In the genomic region with DNA sequence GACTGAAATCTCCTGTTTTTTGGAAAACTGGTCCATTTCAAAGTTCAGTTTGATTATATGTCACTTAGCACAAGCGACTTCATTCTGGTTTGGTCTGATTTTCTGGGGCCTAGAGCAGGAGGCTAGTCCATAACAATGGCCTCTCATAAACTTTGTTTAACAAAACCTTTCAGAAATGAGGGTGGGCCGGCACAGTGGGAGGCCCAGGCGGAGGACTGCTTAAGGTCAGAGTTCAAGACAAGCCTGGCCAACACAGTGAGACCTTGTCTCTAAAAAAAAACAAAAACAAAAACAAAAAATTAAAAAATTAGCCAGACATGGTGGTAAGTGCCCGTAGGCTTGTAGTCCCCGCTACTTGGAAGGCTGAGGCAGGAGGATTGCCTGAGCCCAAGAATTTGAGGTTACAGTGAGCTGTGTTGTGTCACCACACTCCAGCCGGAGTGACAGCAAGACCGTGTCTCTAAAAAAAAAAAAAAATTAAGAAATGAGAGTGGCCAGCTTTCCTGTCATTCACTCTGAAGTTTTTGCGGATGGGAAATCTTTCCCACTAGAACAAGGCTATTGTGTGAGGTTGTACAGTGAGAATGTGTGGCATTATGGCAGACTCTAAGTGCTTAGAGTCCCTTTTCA, we compare ENCODE assay signal across 12 cellular contexts. TPM values are rescaled to one million over a fixed set of nuclear protein-coding genes. Genes with fewer than 3 reads are reported as not detected.
A peak's percentile ranks its signal among the peaks of the same experiment; 100 is the strongest.
DNase-seq lines count a peak whose midpoint lies in the region; ATAC-seq and TF ChIP-seq lines count a peak whose summit lies in the region.
"Had no signal": no experiment of that assay in that cellular context is flagged by ENCODE, and none has a peak within 500 bp of the region (broad histone marks: within the 10 kb centered on the region; RNA-seq: fewer than 3 reads in every experiment).

No MANE protein-coding gene starts in this region.

- TF ChIP-seq CTCF in IMR-90 (conservative IDR thresholded peaks at IDR 0.05; ENCODE audit: low read depth, low read length), result no peak

- peaks cover under 1% of the 10 kb centered on the region for H3K36me3 Mint-ChIP-seq in activated naive CD8-positive, alpha-beta T cell
- H3K36me3 Mint-ChIP-seq in naive thymus-derived CD4-positive, alpha-beta T cell, result peaks cover 5 to 30% (median 6%) of the 10 kb centered on the region in 5 donors

- H2AK9ac ChIP-seq in IMR-90 (replicated peaks; ENCODE audit: low read depth, low read length, poor library complexity), result no peak overlapping the region

- no peak for TF ChIP-seq POLR2A in IMR-90 (IDR thresholded peaks at IDR 0.05; ENCODE audit: low read depth, low read length)
- no peak for TF ChIP-seq POLR2A in GM18505 (IDR thresholded peaks at IDR 0.05; ENCODE audit: borderline replicate concordance, extremely low read depth, insufficient read depth, insufficient read length)

- H2BK20ac ChIP-seq in IMR-90 (ENCODE audit: low read depth, low read length), result 0 out of 2 replicates have a peak overlapping the region, but pooled peaks have one; percentile 66

- in situ Hi-C loops in IMR-90 (cut with MboI; ENCODE audit: low sequenced_read_pairs), result no loop called here

- no peak overlapping the region; the same call in 1 of the 2 replicates for H2AK5ac ChIP-seq in IMR-90 (ENCODE audit: low read depth, low read length)

- H3K9ac ChIP-seq in IMR-90 (ENCODE audit: low read depth, low read length), result no peak overlapping the region

- peaks cover 53% of the 10 kb centered on the region for H3K4me1 Mint-ChIP-seq in activated naive CD8-positive, alpha-beta T cell (ENCODE audit: low read depth)
- peaks cover 36 to 53% (median 41%) of the 10 kb centered on the region in 7 donors for H3K4me1 Mint-ChIP-seq in naive thymus-derived CD4-positive, alpha-beta T cell

- H3K27me3 ChIP-seq in IMR-90 (ENCODE audit: control insufficient read depth, insufficient read depth, low read length), result no peaks in the 10 kb centered on the region
- H3K27me3 ChIP-seq in naive thymus-derived CD4-positive, alpha-beta T cell (ENCODE audit: control insufficient read depth in 2 of 2, insufficient read depth in 2 of 2, low read length in 2 of 2), result no peaks in the 10 kb centered on the region
- no peaks in the 10 kb centered on the region for H3K27me3 ChIP-seq in right cardiac atrium (ENCODE audit: control insufficient read depth, insufficient read depth)
- H3K27me3 ChIP-seq: right atrium auricular region, testis had no signal

- H3K23ac ChIP-seq in IMR-90 (ENCODE audit: low read depth, low read length), result no peak overlapping the region

- no peak overlapping the region for H2AFZ ChIP-seq in IMR-90 (replicated peaks; ENCODE audit: low read length, poor library complexity)

- H4K8ac ChIP-seq in IMR-90 (ENCODE audit: low read depth in 2 of 2, low read length in 2 of 2), result peak overlapping the region in 1 of 2 experiments; percentile 24; a peak in 1 of 4 replicates

- dilution Hi-C loops in IMR-90 (cut with HindIII; ENCODE audit: low sequenced_read_pairs, unreplicated experiment), result no loop called here

- H3K4me3 Mint-ChIP-seq in activated naive CD8-positive, alpha-beta T cell, result no peak overlapping the region
- peak overlapping the region in 9 of 10 donors; percentile 22 to 100 (median 96) for H3K4me3 Mint-ChIP-seq in naive thymus-derived CD4-positive, alpha-beta T cell

- H3K27ac ChIP-seq in IMR-90 (ENCODE audit: insufficient read depth, low read length) (no peak overlapping the region), right cardiac atrium (ENCODE audit: low read length) (no peak overlapping the region)
- peak overlapping the region; percentile 88 for H3K27ac ChIP-seq in naive thymus-derived CD4-positive, alpha-beta T cell (ENCODE audit: low read depth, low read length)
- H3K27ac ChIP-seq: right atrium auricular region, RWPE1, testis had no signal

- H3K4me1 ChIP-seq in IMR-90 (ENCODE audit: control insufficient read depth, insufficient read depth, low read length), result peaks cover 1% of the 10 kb centered on the region; the same call in 1 of the 2 replicates
- H3K4me1 ChIP-seq in naive thymus-derived CD4-positive, alpha-beta T cell (ENCODE audit: control insufficient read depth in 2 of 2, insufficient read depth in 2 of 2, low read length in 2 of 2), result peaks cover 20 to 22% of the 10 kb centered on the region in 2 donors
- H3K4me1 ChIP-seq in right cardiac atrium (ENCODE audit: control insufficient read depth, insufficient read depth, low read length), result no peaks in the 10 kb centered on the region
- H3K4me1 ChIP-seq: right atrium auricular region, testis had no signal

- BruUV-seq in IMR-90 (replicated peaks; lab: Mats Ljungman, UMichigan), result no TSS peak

- H3K18ac ChIP-seq in IMR-90 (ENCODE audit: low read depth, low read length), result no peak overlapping the region

- CTCF ChIA-PET in IMR-90 (lab: Yijun Ruan, JAX), result interaction anchor here (0.8 to 1.3 kb wide), 2 partner anchors 35 to 145 kb away, joined by 3 to 4 read pairs; no protein-coding TSS in a partner anchor
- CTCF ChIA-PET in naive thymus-derived CD4-positive, alpha-beta T cell (lab: Charles Lee), result interaction anchor here (0.8 to 2.5 kb wide), 5 partner anchors 10 to 102 kb away, joined by 3 to 5 read pairs (median 3); no protein-coding TSS in a partner anchor

- H3K9me3 ChIP-seq in IMR-90 (ENCODE audit: control insufficient read depth, insufficient read depth, low read length) (no peaks in the 10 kb centered on the region), right cardiac atrium (ENCODE audit: control insufficient read depth, low read length) (no peaks in the 10 kb centered on the region)
- no peaks in the 10 kb centered on the region for H3K9me3 ChIP-seq in naive thymus-derived CD4-positive, alpha-beta T cell (ENCODE audit: control insufficient read depth in 2 of 3, low read length in 3 of 3)
- H3K9me3 ChIP-seq: right atrium auricular region, testis had no signal

- POLR2A ChIA-PET in IMR-90 (lab: Charles Lee; ENCODE audit: unreplicated experiment), result no interaction called here
- POLR2A ChIA-PET in naive thymus-derived CD4-positive, alpha-beta T cell (lab: Charles Lee), result interaction anchor here (0.6 to 7.7 kb wide), 12 partner anchors 9 to 1639 kb away, joined by 3 to 46 read pairs (median 4); a partner anchor contains a TSS

- no peaks in the 10 kb centered on the region for H3K27me3 Mint-ChIP-seq in activated naive CD8-positive, alpha-beta T cell
- peaks cover 0 to 16% (median 0%) of the 10 kb centered on the region in 5 donors for H3K27me3 Mint-ChIP-seq in naive thymus-derived CD4-positive, alpha-beta T cell

- H4K5ac ChIP-seq in IMR-90 (ENCODE audit: low read depth, low read length), result no peak overlapping the region

- H3K36me3 ChIP-seq in IMR-90 (ENCODE audit: control insufficient read depth, insufficient read depth, low read length), result no peaks in the 10 kb centered on the region
- H3K36me3 ChIP-seq in naive thymus-derived CD4-positive, alpha-beta T cell (ENCODE audit: control insufficient read depth in 2 of 3, insufficient read depth in 3 of 3, low read length in 3 of 3), result no peaks in the 10 kb centered on the region
- H3K36me3 ChIP-seq: right atrium auricular region had no signal

- H3K4ac ChIP-seq in IMR-90 (ENCODE audit: low read depth, low read length), result 0 out of 2 replicates have a peak overlapping the region, but pooled peaks have one; percentile 10

- H3K56ac ChIP-seq in IMR-90 (ENCODE audit: extremely low read depth, insufficient read depth, low read length), result no peak overlapping the region

- no peaks in the 10 kb centered on the region for H3K9me1 ChIP-seq in IMR-90 (ENCODE audit: insufficient read depth, low read length)

- H3K4me3 ChIP-seq in IMR-90 (ENCODE audit: insufficient read depth, low read depth, low read length), result no peak overlapping the region
- no peak overlapping the region for H3K4me3 ChIP-seq in naive thymus-derived CD4-positive, alpha-beta T cell (ENCODE audit: low read length)
- H3K4me3 ChIP-seq in right cardiac atrium (ENCODE audit: low read length), result no peak overlapping the region
- H3K4me3 ChIP-seq: right atrium auricular region, testis had no signal

- no peaks in the 10 kb centered on the region for H3K9me3 Mint-ChIP-seq in activated naive CD8-positive, alpha-beta T cell (ENCODE audit: low read depth)
- peaks cover 0 to 2% (median 0%) of the 10 kb centered on the region in 11 donors for H3K9me3 Mint-ChIP-seq in naive thymus-derived CD4-positive, alpha-beta T cell

- no peak overlapping the region for H3K4me2 ChIP-seq in IMR-90 (ENCODE audit: low read depth, low read length)

- H3K79me1 ChIP-seq in IMR-90 (ENCODE audit: low read depth in 1 of 2, low read length in 2 of 2), result no peaks in the 10 kb centered on the region

- no peaks in the 10 kb centered on the region for H4K20me1 ChIP-seq in IMR-90 (ENCODE audit: insufficient read depth, low read length)

- H3K14ac ChIP-seq in IMR-90 (replicated peaks; ENCODE audit: low read depth, low read length), result no peak overlapping the region

- DNase-seq in ELF-1 (ENCODE audit: low read depth, low spot score), result peak; percentile 67
- no peak for DNase-seq in IMR-90
- DNase-seq in naive thymus-derived CD4-positive, alpha-beta T cell, result no peak
- no peak for DNase-seq in retina
- no peak for DNase-seq in right cardiac atrium
- DNase-seq: caudate nucleus, H7, testis had no signal

- no peak overlapping the region for H2BK5ac ChIP-seq in IMR-90 (ENCODE audit: low read depth, low read length, poor library complexity, severe bottlenecking)

- peak overlapping the region; percentile 96 for H3K27ac Mint-ChIP-seq in activated naive CD8-positive, alpha-beta T cell
- peak overlapping the region; percentile 90 to 99 (median 98) for H3K27ac Mint-ChIP-seq in naive thymus-derived CD4-positive, alpha-beta T cell

- no peak overlapping the region for H2BK15ac ChIP-seq in IMR-90 (ENCODE audit: low read depth, low read length)

- no peak for ATAC-seq in IMR-90 (ENCODE audit: low read depth)
- ATAC-seq in naive thymus-derived CD4-positive, alpha-beta T cell, result no peak
- no peak for ATAC-seq in right cardiac atrium
- ATAC-seq in GM18505 (IDR thresholded peaks at IDR 0.05; ENCODE audit: unreplicated experiment), result no peak

- 93% methylated on average over 3 of the region's 8 CpGs; no CpG with 5 or more reads in 1 of the 2 experiments for WGBS in IMR-90 (ENCODE audit: extremely low coverage in 2 of 2, insufficient read length in 1 of 2), 2 experiments
- 75% methylated on average over 8 of the region's 8 CpGs for WGBS in right cardiac atrium

- intact Hi-C loops in IMR-90 (cut with micrococcal nuclease), result no loop called here
- intact Hi-C loops in naive thymus-derived CD4-positive, alpha-beta T cell (cut with micrococcal nuclease), result loop anchor here (1.0 to 10.0 kb wide), 5 partner anchors 11 to 691 kb away; a partner anchor contains a TSS
- intact Hi-C loops in right cardiac atrium (cut with DNase I), result no loop called here

- TF ChIP-seq RAD21 in IMR-90 (IDR thresholded peaks at IDR 0.05; ENCODE audit: low read length), result no peak

- peak overlapping the region; percentile 0; the same call in 1 of the 2 replicates for H2BK120ac ChIP-seq in IMR-90 (ENCODE audit: low read depth, low read length)

- H4K91ac ChIP-seq in IMR-90 (ENCODE audit: insufficient read depth, low read depth, low read length), result no peak overlapping the region

RNA-seq across cellular contexts. Expression of a gene that starts 1.2 kb away (rescaled TPM):
- total RNA-seq in IMR-90 (2012; rRNA removed) (not detected in 2 replicates), right cardiac atrium (1 to 10 TPM; 1.2 to 5.0 (median 3.0) TPM)
- polyA plus RNA-seq in IMR-90 (2012; rRNA removed) (not detected in 2 replicates), right cardiac atrium (1.6 TPM)
- 0.31 TPM in 1 of 2 replicates, not detected in the other for polyA plus RNA-seq in IMR-90 (2012; cell fraction: cytosol; rRNA removed)
- polyA plus RNA-seq in IMR-90 (2012; cell fraction: nucleus; rRNA removed; ENCODE audit: low replicate concordance), result 0.11 TPM in 1 of 2 replicates, not detected in the other
- total RNA-seq in naive thymus-derived CD4-positive, alpha-beta T cell, result 100 to 1,000 TPM; 204 to 340 (median 247) TPM
- polyA plus RNA-seq in naive thymus-derived CD4-positive, alpha-beta T cell, result 100 to 1,000 TPM; 336 to 634 TPM

Comparison
In these comparisons a context has a peak if more than half of its experiments do, and no peak if none do; other contexts are left out.
1. RNA of a gene that starts 1.2 kb away (total RNA-seq): 204 to 340 TPM in naive thymus-derived CD4-positive, alpha-beta T cell; 1.2 to 5.0 TPM in right cardiac atrium and not detected in IMR-90; every median in the first group is over 10 times any median in the second.
2. intact Hi-C loops: an anchor here in naive thymus-derived CD4-positive, alpha-beta T cell (1.0 to 10.0 kb wide); none called in IMR-90 and right cardiac atrium.